19 cellular contexts compared by ENCODE assay signal in the genomic region with DNA sequence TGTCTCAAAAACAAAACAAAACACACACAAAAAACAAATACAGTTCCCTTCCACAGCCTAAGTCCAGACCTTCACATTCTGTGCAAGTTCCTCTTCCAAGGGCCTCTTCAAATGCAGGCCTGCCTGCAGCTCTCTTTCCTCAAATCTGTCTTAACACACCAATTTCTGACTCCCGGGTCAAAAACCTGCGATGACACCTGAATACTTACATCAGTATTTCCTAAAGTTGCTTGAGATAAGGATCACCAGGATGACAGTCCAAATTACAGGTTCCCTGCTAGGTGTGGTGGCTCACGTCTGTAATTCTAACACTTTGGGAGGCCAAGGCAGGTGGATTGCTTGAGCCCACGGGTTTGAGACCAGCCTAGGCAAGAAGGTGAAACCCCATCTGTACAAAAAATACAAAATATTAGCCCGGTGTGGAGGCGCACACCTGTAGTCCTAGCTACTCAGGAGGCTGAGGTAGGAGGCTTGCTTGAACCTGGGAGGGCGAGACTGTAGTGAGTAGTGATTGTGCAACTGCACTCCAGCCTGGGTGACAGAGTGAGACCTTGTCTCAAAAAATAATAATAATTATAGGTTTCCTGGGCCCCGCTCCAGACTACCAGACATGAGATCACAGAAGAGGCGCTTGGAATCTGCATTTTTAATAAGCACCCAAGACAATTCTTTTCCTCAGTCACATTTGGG. TPM values are rescaled to one million over a fixed set of nuclear protein-coding genes. Genes with fewer than 3 reads are reported as not detected.
DNase-seq lines count a peak whose midpoint lies in the region; ATAC-seq and TF ChIP-seq lines count a peak whose summit lies in the region.
"Had no signal": no experiment of that assay in that cellular context is flagged by ENCODE, and none has a peak within 500 bp of the region (broad histone marks: within the 10 kb centered on the region; RNA-seq: fewer than 3 reads in every experiment).

No MANE protein-coding gene starts in this region.

- no peaks in the 10 kb centered on the region for H3K27me3 Mint-ChIP-seq in activated T-cell treated with anti-CD3 and anti-CD28 coated beads, Interleukin-2, amount 50 U/mL, for 24 hours
- H3K27me3 Mint-ChIP-seq in activated T-cell treated with anti-CD3 and anti-CD28 coated beads, Interleukin-2, amount 50 U/mL, for 72 hours (ENCODE audit: low read depth): no peaks in the 10 kb centered on the region

- no peak overlapping the region for H3K4me3 Mint-ChIP-seq in activated T-cell treated with anti-CD3 and anti-CD28 coated beads, Interleukin-2, amount 50 U/mL, for 24 hours
- no peak overlapping the region for H3K4me3 Mint-ChIP-seq in activated T-cell treated with anti-CD3 and anti-CD28 coated beads, Interleukin-2, amount 50 U/mL, for 72 hours
- H3K4me3 Mint-ChIP-seq: activated B cell treated with CpG ODN at 0.5 μM for 24 hours, T-helper 17 cell had no signal

- H3K27ac Mint-ChIP-seq in activated T-cell treated with anti-CD3 and anti-CD28 coated beads, Interleukin-2, amount 50 U/mL, for 24 hours: peak overlapping the region; percentile 11
- H3K27ac Mint-ChIP-seq in activated T-cell treated with anti-CD3 and anti-CD28 coated beads, Interleukin-2, amount 50 U/mL, for 72 hours: no peak overlapping the region
- H3K27ac Mint-ChIP-seq: activated B cell treated with CpG ODN at 0.5 μM for 24 hours had no signal

- no peak for ATAC-seq in activated T-cell treated with anti-CD3 and anti-CD28 coated beads, Interleukin-2, amount 50 U/mL, for 72 hours (replicated peaks in 1 of 2)
- ATAC-seq in GM21367 (IDR thresholded peaks at IDR 0.05; ENCODE audit: unreplicated experiment) (no peak), left lung (no peak)
- ATAC-seq: T-helper 17 cell had no signal

- 91 to 97% methylated on average over 9 of the region's 9 CpGs for WGBS in tibial nerve, 2 donors

- H3K4me1 ChIP-seq in ascending aorta: peaks cover 10 to 23% of the 10 kb centered on the region in 2 donors
- H3K4me1 ChIP-seq in neutrophil (ENCODE audit: control insufficient read depth in 1 of 2, insufficient read depth in 1 of 2, low read depth in 1 of 2, low read length in 1 of 2): peaks cover 21 to 24% of the 10 kb centered on the region in 2 experiments
- peaks cover 0 to 55% (median 17%) of the 10 kb centered on the region in 4 donors for H3K4me1 ChIP-seq in tibial nerve
- H3K4me1 ChIP-seq in left lung: peaks cover 4 to 12% of the 10 kb centered on the region in 2 donors

- peaks cover 14% of the 10 kb centered on the region for H3K4me1 Mint-ChIP-seq in activated T-cell treated with anti-CD3 and anti-CD28 coated beads, Interleukin-2, amount 50 U/mL, for 24 hours (ENCODE audit: low read depth)
- H3K4me1 Mint-ChIP-seq in activated T-cell treated with anti-CD3 and anti-CD28 coated beads, Interleukin-2, amount 50 U/mL, for 72 hours (ENCODE audit: low read depth): peaks cover 12% of the 10 kb centered on the region
- H3K4me1 Mint-ChIP-seq: activated B cell treated with CpG ODN at 0.5 μM for 24 hours, T-helper 17 cell had no signal

- no peak for DNase-seq in activated T-cell treated with anti-CD3 and anti-CD28 coated beads, Interleukin-2, amount 50 U/mL, for 24 hours
- DNase-seq in activated T-cell treated with anti-CD3 and anti-CD28 coated beads, Interleukin-2, amount 50 U/mL, for 72 hours: no peak
- DNase-seq in ascending aorta (ENCODE audit: low spot score in 2 of 2) (no peak), tibial nerve (ENCODE audit: low spot score in 2 of 2) (no peak), left lung (no peak), CD1c-positive myeloid dendritic cell (ENCODE audit: extremely low spot score) (no peak)
- DNase-seq: activated B cell treated with CpG ODN at 0.5 μM for 24 hours; effector memory CD4-positive, alpha-beta T cell; HCEC 1CT; islet precursor cell; NCI-H1694 treated with DMSO at 0.1 percent for 48 hours; NCI-H446 treated with DMSO at 0.1 percent for 48 hours; SHP77; small intestine; T-helper 17 cell; transverse colon had no signal

- no peaks in the 10 kb centered on the region for H3K27me3 ChIP-seq in ascending aorta
- H3K27me3 ChIP-seq in neutrophil: no peaks in the 10 kb centered on the region
- no peaks in the 10 kb centered on the region for H3K27me3 ChIP-seq in tibial nerve
- H3K27me3 ChIP-seq in left lung: no peaks in the 10 kb centered on the region
- H3K27me3 ChIP-seq: transverse colon had no signal

- H3K27ac ChIP-seq in ascending aorta (peak overlapping the region; percentile 79 to 84), neutrophil (peak overlapping the region; percentile 60), tibial nerve (peak overlapping the region; percentile 55 to 93 (median 78)), left lung (no peak overlapping the region)
- H3K27ac ChIP-seq: transverse colon had no signal

- TF ChIP-seq EP300 in tibial nerve (IDR thresholded peaks at IDR 0.05): no peak

- intact Hi-C loops in ascending aorta (cut with DNase I) (no loop called here), left lung (cut with DNase I) (no loop called here)

- H3K9me3 Mint-ChIP-seq in activated T-cell treated with anti-CD3 and anti-CD28 coated beads, Interleukin-2, amount 50 U/mL, for 24 hours: no peaks in the 10 kb centered on the region
- no peaks in the 10 kb centered on the region for H3K9me3 Mint-ChIP-seq in activated T-cell treated with anti-CD3 and anti-CD28 coated beads, Interleukin-2, amount 50 U/mL, for 72 hours
- H3K9me3 Mint-ChIP-seq: activated B cell treated with CpG ODN at 0.5 μM for 24 hours had no signal

- H3K4me3 ChIP-seq in ascending aorta: no peak overlapping the region
- H3K4me3 ChIP-seq in neutrophil (ENCODE audit: low read depth in 1 of 2, low read length in 1 of 2): no peak overlapping the region
- no peak overlapping the region for H3K4me3 ChIP-seq in tibial nerve
- no peak overlapping the region for H3K4me3 ChIP-seq in left lung
- H3K4me3 ChIP-seq: transverse colon had no signal

- no peak for TF ChIP-seq POLR2A in tibial nerve (IDR thresholded peaks at IDR 0.05)

- no peaks in the 10 kb centered on the region for H3K36me3 Mint-ChIP-seq in activated T-cell treated with anti-CD3 and anti-CD28 coated beads, Interleukin-2, amount 50 U/mL, for 24 hours (ENCODE audit: low read depth)
- H3K36me3 Mint-ChIP-seq in activated T-cell treated with anti-CD3 and anti-CD28 coated beads, Interleukin-2, amount 50 U/mL, for 72 hours (ENCODE audit: insufficient read depth in 2 of 2): no peaks in the 10 kb centered on the region

- TF ChIP-seq CTCF in ascending aorta (IDR thresholded peaks at IDR 0.05) (no peak), neutrophil (IDR thresholded peaks at IDR 0.05) (no peak), tibial nerve (IDR thresholded peaks at IDR 0.05) (no peak), left lung (IDR thresholded peaks at IDR 0.05) (no peak)

- H3K36me3 ChIP-seq in ascending aorta (no peaks in the 10 kb centered on the region), neutrophil (no peaks in the 10 kb centered on the region), tibial nerve (no peaks in the 10 kb centered on the region), left lung (no peaks in the 10 kb centered on the region)
- H3K36me3 ChIP-seq: transverse colon had no signal

- H3K9me3 ChIP-seq in ascending aorta: no peaks in the 10 kb centered on the region
- no peaks in the 10 kb centered on the region for H3K9me3 ChIP-seq in neutrophil
- H3K9me3 ChIP-seq in tibial nerve: no peaks in the 10 kb centered on the region
- no peaks in the 10 kb centered on the region for H3K9me3 ChIP-seq in left lung
- H3K9me3 ChIP-seq: transverse colon had no signal

RNA-seq across cellular contexts. Expression of a gene that starts 8.8 kb away (rescaled TPM):
- total RNA-seq in activated T-cell treated with anti-CD3 and anti-CD28 coated beads, Interleukin-2, amount 50 U/mL, for 72 hours: 1 to 10 TPM; 4.3 to 5.0 TPM
- total RNA-seq in ascending aorta (1.2 TPM), tibial nerve (1 to 10 TPM; 2.4 to 3.8 (median 3.5) TPM), left lung (10 to 100 TPM; 23.5 to 37.3 TPM)

RNA-seq across cellular contexts. Expression of a gene that starts 31.3 kb away (rescaled TPM):
- total RNA-seq in activated T-cell treated with anti-CD3 and anti-CD28 coated beads, Interleukin-2, amount 50 U/mL, for 72 hours: under 1 TPM; 0.14 to 0.23 TPM
- total RNA-seq in ascending aorta: 15.1 TPM
- total RNA-seq in tibial nerve: 10 to 100 TPM; 24.5 to 73.0 (median 35.5) TPM
- total RNA-seq in left lung: 1 to 10 TPM; 2.3 to 7.0 TPM
- total RNA-seq: activated B cell treated with CpG ODN at 0.5 μM for 24 hours, HT1080 had no signal

Comparison
In these comparisons a context has a peak if more than half of its experiments do, and no peak if none do; other contexts are left out.
1. H3K27ac ChIP-seq: peak in ascending aorta (2 of 2), neutrophil (single experiment) and tibial nerve (4 of 4); none in left lung (0 of 2).
2. RNA of a gene that starts 8.8 kb away (total RNA-seq): 23.5 to 37.3 TPM in left lung; 4.3 to 5.0 TPM in activated T-cell treated with anti-CD3 and anti-CD28 coated beads, Interleukin-2, amount 50 U/mL, for 72 hours, 2.4 to 3.8 TPM in tibial nerve and 1.2 TPM in ascending aorta (single experiment); every median in the first group is over 4 times any median in the second.